17 cellular contexts compared by ENCODE assay signal in the genomic region with DNA sequence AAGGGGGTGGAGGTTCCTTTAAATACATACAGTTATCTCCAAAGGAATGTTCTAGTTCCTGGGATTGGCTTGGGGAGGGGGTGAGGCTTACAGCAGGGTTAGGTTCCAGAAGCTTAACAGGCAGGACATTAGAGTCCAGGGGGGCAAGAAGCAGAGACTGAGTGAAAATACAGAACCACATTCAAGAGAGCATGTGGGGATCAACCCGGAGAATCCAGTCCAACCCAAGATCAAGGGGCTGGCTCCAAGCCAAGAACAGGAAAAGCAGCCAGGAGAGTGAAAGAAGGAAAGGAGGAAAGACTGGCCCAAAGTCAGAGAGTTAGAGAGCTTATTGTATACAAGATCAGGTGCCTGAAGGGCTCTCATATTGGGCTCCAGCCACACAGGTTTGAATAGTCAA.
"Had no signal": no experiment of that assay in that cellular context is flagged by ENCODE, and none has a peak within 500 bp of the region (broad histone marks: within the 10 kb centered on the region; RNA-seq: fewer than 3 reads in every experiment).

No MANE protein-coding gene starts in this region.

- H3K27me3 ChIP-seq: esophagus squamous epithelium, tibial nerve, vagina had no signal

- H3K4me1 Mint-ChIP-seq: activated naive CD8-positive, alpha-beta T cell treated with anti-CD3 and anti-CD28 coated beads for 36 hours; stimulated activated effector memory CD8-positive, alpha-beta T cell treated with anti-CD3 and anti-CD28 coated beads, Interleukin-12 subunit alpha, Interleukin-12 subunit beta, amount 100 ng/mL, for 72 hours had no signal

- H3K4me2 ChIP-seq: smooth muscle cell had no signal

- ATAC-seq: stimulated activated effector memory CD8-positive, alpha-beta T cell treated with anti-CD3 and anti-CD28 coated beads, Interleukin-12 subunit alpha, Interleukin-12 subunit beta, amount 100 ng/mL, for 72 hours had no signal

- H3K27ac Mint-ChIP-seq: activated naive CD8-positive, alpha-beta T cell treated with anti-CD3 and anti-CD28 coated beads for 36 hours; stimulated activated effector memory CD8-positive, alpha-beta T cell treated with anti-CD3 and anti-CD28 coated beads, Interleukin-12 subunit alpha, Interleukin-12 subunit beta, amount 100 ng/mL, for 72 hours had no signal

- FAIRE-seq: bronchial epithelial cell, endometrium, islet of Langerhans had no signal

- H3K4me3 ChIP-seq: esophagus squamous epithelium, left ventricle myocardium inferior, smooth muscle cell, tibial nerve, vagina had no signal

- H3K36me3 ChIP-seq: esophagus squamous epithelium, left ventricle myocardium inferior, tibial nerve, vagina had no signal

- H3K4me1 ChIP-seq: left ventricle myocardium inferior had no signal

- DNase-seq: activated CD4-positive, alpha-beta T cell treated with anti-CD3 and anti-CD28 coated beads for 1 hour; activated CD4-positive, alpha-beta T cell treated with anti-CD3 and anti-CD28 coated beads, Interleukin-2, amount 50 U/mL, for 48 hours; activated gamma-delta T cell; activated naive CD8-positive, alpha-beta T cell treated with anti-CD3 and anti-CD28 coated beads for 36 hours; activated T-cell treated with anti-CD3 and anti-CD28 coated beads, Interleukin-2, amount 50 U/mL, for 48 hours; esophagus squamous epithelium; foreskin melanocyte; head of caudate nucleus; left ventricle myocardium inferior; T1000 had no signal

- H3K36me3 Mint-ChIP-seq: activated naive CD8-positive, alpha-beta T cell treated with anti-CD3 and anti-CD28 coated beads for 36 hours; stimulated activated effector memory CD8-positive, alpha-beta T cell treated with anti-CD3 and anti-CD28 coated beads, Interleukin-12 subunit alpha, Interleukin-12 subunit beta, amount 100 ng/mL, for 72 hours had no signal

- H3K4me3 Mint-ChIP-seq: activated naive CD8-positive, alpha-beta T cell treated with anti-CD3 and anti-CD28 coated beads for 36 hours; stimulated activated effector memory CD8-positive, alpha-beta T cell treated with anti-CD3 and anti-CD28 coated beads, Interleukin-12 subunit alpha, Interleukin-12 subunit beta, amount 100 ng/mL, for 72 hours had no signal

- H3K27ac ChIP-seq: esophagus squamous epithelium, left ventricle myocardium inferior, tibial nerve, vagina had no signal

- H3K9me3 ChIP-seq: esophagus squamous epithelium, left ventricle myocardium inferior, tibial nerve, vagina had no signal

- H3K9me3 Mint-ChIP-seq: activated naive CD8-positive, alpha-beta T cell treated with anti-CD3 and anti-CD28 coated beads for 36 hours; stimulated activated effector memory CD8-positive, alpha-beta T cell treated with anti-CD3 and anti-CD28 coated beads, Interleukin-12 subunit alpha, Interleukin-12 subunit beta, amount 100 ng/mL, for 72 hours had no signal
